In genomic region chr20:48295445-48295903, GRCh38 we compare ENCODE assay signal across 8 cellular contexts.
DNase-seq lines count a peak whose midpoint lies in the region; ATAC-seq, FAIRE-seq and TF ChIP-seq lines count a peak whose summit lies in the region.

No MANE protein-coding gene starts in this region.

- WGBS in pancreas, 2 donors: 25 to 40% methylated on average over 5 of the region's 5 CpGs

- peaks cover 0 to 3% (median 0%) of the 10 kb centered on the region in 3 donors for H3K4me1 ChIP-seq in pancreas

- no peaks in the 10 kb centered on the region for H3K36me3 ChIP-seq in pancreas

- no peaks in the 10 kb centered on the region for H3K27me3 ChIP-seq in pancreas

- peak overlapping the region in 1 of 4 donors; percentile 33 for H3K27ac ChIP-seq in pancreas

- peak; percentile 53 for TF ChIP-seq CTCF in fibroblast of pulmonary artery (IDR thresholded peaks at IDR 0.05; ENCODE audit: low read length, missing control alignments)
- TF ChIP-seq CTCF in pancreas (IDR thresholded peaks at IDR 0.05): no peak

- peak; percentile 68 for DNase-seq in RKO (ENCODE audit: low spot score)
- DNase-seq in fibroblast of pulmonary artery (ENCODE audit: low read depth): peak; percentile 98
- peak in 1 of 6 donors; percentile 18 for DNase-seq in pancreas
- no peak for DNase-seq in T-helper 9 cell
- DNase-seq in activated CD4-positive, CD25-positive, alpha-beta regulatory T cell treated with anti-CD3 and anti-CD28 coated beads, Interleukin-2, amount 50 U/mL, for 72 hours: no peak
- no peak for DNase-seq in NCI-H1105 (lab: John Stamatoyannopoulos, UW)
- DNase-seq in NCI-H1436 treated with DMSO at 0.1 percent for 48 hours (lab: John Stamatoyannopoulos, UW): no peak

- H3K9me3 ChIP-seq in pancreas: no peaks in the 10 kb centered on the region

- intact Hi-C loops in pancreas (cut with DNase I): no loop called here

- peak; percentile 99 for FAIRE-seq in G401.6 (lab: Jason Lieb, UNC)
- no peak for FAIRE-seq in pancreas (lab: Jason Lieb, UNC)

- peak; percentile 48 to 88 (median 69) for ATAC-seq in pancreas

- H3K4me3 ChIP-seq in fibroblast of pulmonary artery (replicated peaks; ENCODE audit: low read depth, low read length): no peak overlapping the region
- no peak overlapping the region for H3K4me3 ChIP-seq in pancreas

Comparison
In these comparisons a context has a peak if more than half of its experiments do, and no peak if none do; other contexts are left out.
1. DNase-seq: peak in RKO (single experiment) and fibroblast of pulmonary artery (single experiment); none in T-helper 9 cell (single experiment), activated CD4-positive, CD25-positive, alpha-beta regulatory T cell treated with anti-CD3 and anti-CD28 coated beads, Interleukin-2, amount 50 U/mL, for 72 hours (single experiment), NCI-H1105 (single experiment) and NCI-H1436 treated with DMSO at 0.1 percent for 48 hours (single experiment).